Comparison of ENCODE assay signal across 7 cellular contexts in the genomic region with DNA sequence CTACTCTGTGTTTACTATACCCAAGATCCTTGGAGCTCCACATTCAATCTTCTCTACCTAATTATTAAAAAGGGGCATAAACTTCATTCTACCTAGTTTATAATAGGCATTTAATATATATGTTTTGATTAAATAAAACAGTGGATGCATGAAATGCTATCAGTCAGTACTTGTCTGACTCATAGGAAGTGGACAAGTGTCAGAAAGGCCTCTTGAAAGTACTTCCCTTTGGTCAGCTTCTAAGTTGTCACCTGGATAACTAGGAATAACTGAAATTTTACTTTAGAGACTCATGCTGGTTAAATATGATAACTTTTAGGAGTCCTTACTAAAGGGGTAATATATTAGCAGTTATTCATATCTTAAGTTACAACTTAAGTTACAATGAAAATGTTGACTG.
"Had no signal": no experiment of that assay in that cellular context is flagged by ENCODE, and none has a peak within 500 bp of the region (broad histone marks: within the 10 kb centered on the region; RNA-seq: fewer than 3 reads in every experiment).

No MANE protein-coding gene starts in this region.

- H3K4me3 Mint-ChIP-seq: GM23338, H9 had no signal

- H3K4me2 ChIP-seq: GM23338 had no signal

- H3K27ac ChIP-seq: HL-60 had no signal

- ATAC-seq: GM23338, K562 had no signal

- H3K9me3 Mint-ChIP-seq: GM23338 had no signal

- H3K4me1 Mint-ChIP-seq: GM23338, H9 had no signal

- DNase-seq: H9, HCEC 1CT, IMR-90, KG1 had no signal

- H3K4me3 ChIP-seq: GM23338, K562 had no signal

- H3K27ac Mint-ChIP-seq: GM23338, H9 had no signal
